Comparison of ENCODE assay signal across 28 cellular contexts in genomic region chr7:37265006-37265405, GRCh38.
A peak's percentile ranks its signal among the peaks of the same experiment; 100 is the strongest.
DNase-seq lines count a peak whose midpoint lies in the region; ATAC-seq lines count a peak whose summit lies in the region.
"Had no signal": no experiment of that assay in that cellular context is flagged by ENCODE, and none has a peak within 500 bp of the region (broad histone marks: within the 10 kb centered on the region; RNA-seq: fewer than 3 reads in every experiment).

No MANE protein-coding gene starts in this region.

- no peaks in the 10 kb centered on the region for H3K27me3 Mint-ChIP-seq in activated CD4-positive, alpha-beta T cell treated with anti-CD3 and anti-CD28 coated beads, Interleukin-2, amount 10 ng/mL, durations not matched to agents 24 days and 14 days
- H3K27me3 Mint-ChIP-seq: activated CD8-positive, alpha-beta T cell treated with anti-CD3 and anti-CD28 coated beads for 36 hours had no signal

- peak; percentile 48 for DNase-seq in activated CD4-positive, alpha-beta T cell treated with anti-CD3 and anti-CD28 coated beads, Interleukin-2, amount 10 ng/mL, durations not matched to agents 24 days and 14 days
- DNase-seq in activated CD4-positive, alpha-beta T cell treated with anti-CD3 and anti-CD28 coated beads, Interleukin-2, amount 50 U/mL, for 48 hours: no peak
- DNase-seq in KBM-7: peak; percentile 56
- DNase-seq in caudate nucleus (lab: John Stamatoyannopoulos, UW): no peak
- DNase-seq in stimulated activated effector memory CD8-positive, alpha-beta T cell treated with anti-CD3 and anti-CD28 coated beads, Interleukin-12 subunit alpha, Interleukin-12 subunit beta, amount 100 ng/mL, for 72 hours (ENCODE audit: low spot score in 2 of 2): no peak
- no peak for DNase-seq in NCI-H1930 (lab: John Stamatoyannopoulos, UW)
- DNase-seq in HT-29 (ENCODE audit: low spot score): no peak
- DNase-seq in middle frontal gyrus (ENCODE audit: extremely low spot score, low spot score): no peak
- DNase-seq: activated CD8-positive, alpha-beta T cell treated with anti-CD3 and anti-CD28 coated beads for 36 hours; adrenal gland; Caco-2; dermis blood vessel endothelial cell; foreskin fibroblast; HFFc6; hippocampal formation; kidney; NCI-H1092 treated with DMSO at 0.1 percent for 48 hours; NCI-H2081 treated with DMSO at 0.1 percent for 48 hours; NCI-H510A; stimulated activated CD4-positive, alpha-beta T cell treated with anti-CD3 and anti-CD28 coated beads, Interleukin-2, amount 100 ng/mL, for 48 hours had no signal

- H3K27ac Mint-ChIP-seq in activated CD4-positive, alpha-beta T cell treated with anti-CD3 and anti-CD28 coated beads, Interleukin-2, amount 10 ng/mL, durations not matched to agents 24 days and 14 days: peak overlapping the region; percentile 2
- H3K27ac Mint-ChIP-seq in stimulated activated effector memory CD8-positive, alpha-beta T cell treated with anti-CD3 and anti-CD28 coated beads, Interleukin-12 subunit alpha, Interleukin-12 subunit beta, amount 100 ng/mL, for 72 hours: peak overlapping the region; percentile 71
- H3K27ac Mint-ChIP-seq: activated CD8-positive, alpha-beta T cell treated with anti-CD3 and anti-CD28 coated beads for 36 hours; HFFc6; nephron had no signal

- in situ Hi-C loops in KBM-7 (cut with MboI; ENCODE audit: low pct_unique_long_range_greater_than_20kb, low sequenced_read_pairs): no loop called here

- no peak overlapping the region for H3K4me3 Mint-ChIP-seq in activated CD4-positive, alpha-beta T cell treated with anti-CD3 and anti-CD28 coated beads, Interleukin-2, amount 10 ng/mL, durations not matched to agents 24 days and 14 days
- H3K4me3 Mint-ChIP-seq in stimulated activated effector memory CD8-positive, alpha-beta T cell treated with anti-CD3 and anti-CD28 coated beads, Interleukin-12 subunit alpha, Interleukin-12 subunit beta, amount 100 ng/mL, for 72 hours: no peak overlapping the region
- H3K4me3 Mint-ChIP-seq: activated CD8-positive, alpha-beta T cell treated with anti-CD3 and anti-CD28 coated beads for 36 hours; HFFc6; nephron had no signal

- intact Hi-C loops in activated CD4-positive, alpha-beta T cell treated with anti-CD3 and anti-CD28 coated beads, Interleukin-2, amount 10 ng/mL, durations not matched to agents 24 days and 14 days (cut with micrococcal nuclease): no loop called here

- ATAC-seq in stimulated activated effector memory CD8-positive, alpha-beta T cell treated with anti-CD3 and anti-CD28 coated beads, Interleukin-12 subunit alpha, Interleukin-12 subunit beta, amount 100 ng/mL, for 72 hours: no peak
- ATAC-seq: activated CD8-positive, alpha-beta T cell treated with anti-CD3 and anti-CD28 coated beads for 36 hours had no signal

- peaks cover 16% of the 10 kb centered on the region for H3K36me3 Mint-ChIP-seq in activated CD4-positive, alpha-beta T cell treated with anti-CD3 and anti-CD28 coated beads, Interleukin-2, amount 10 ng/mL, durations not matched to agents 24 days and 14 days (ENCODE audit: low read depth)
- peaks cover 13% of the 10 kb centered on the region for H3K36me3 Mint-ChIP-seq in stimulated activated effector memory CD8-positive, alpha-beta T cell treated with anti-CD3 and anti-CD28 coated beads, Interleukin-12 subunit alpha, Interleukin-12 subunit beta, amount 100 ng/mL, for 72 hours

- peaks cover 17% of the 10 kb centered on the region for H3K4me1 Mint-ChIP-seq in activated CD4-positive, alpha-beta T cell treated with anti-CD3 and anti-CD28 coated beads, Interleukin-2, amount 10 ng/mL, durations not matched to agents 24 days and 14 days
- H3K4me1 Mint-ChIP-seq in stimulated activated effector memory CD8-positive, alpha-beta T cell treated with anti-CD3 and anti-CD28 coated beads, Interleukin-12 subunit alpha, Interleukin-12 subunit beta, amount 100 ng/mL, for 72 hours: peaks cover 20% of the 10 kb centered on the region

- no peaks in the 10 kb centered on the region for H3K9me3 Mint-ChIP-seq in activated CD4-positive, alpha-beta T cell treated with anti-CD3 and anti-CD28 coated beads, Interleukin-2, amount 10 ng/mL, durations not matched to agents 24 days and 14 days
- no peaks in the 10 kb centered on the region for H3K9me3 Mint-ChIP-seq in stimulated activated effector memory CD8-positive, alpha-beta T cell treated with anti-CD3 and anti-CD28 coated beads, Interleukin-12 subunit alpha, Interleukin-12 subunit beta, amount 100 ng/mL, for 72 hours
- H3K9me3 Mint-ChIP-seq: activated CD8-positive, alpha-beta T cell treated with anti-CD3 and anti-CD28 coated beads for 36 hours; nephron had no signal

- H3K27ac ChIP-seq in caudate nucleus (ENCODE audit: low read depth, low read length): peak overlapping the region; percentile 2
- H3K27ac ChIP-seq: adrenal gland, breast epithelium, epithelial cell of prostate, KMS-11, prostate gland, RWPE1, skin epidermis, VCaP had no signal

Comparison
In these comparisons a context has a peak if more than half of its experiments do, and no peak if none do; other contexts are left out.
1. DNase-seq: peak in activated CD4-positive, alpha-beta T cell treated with anti-CD3 and anti-CD28 coated beads, Interleukin-2, amount 10 ng/mL, durations not matched to agents 24 days and 14 days (single experiment) and KBM-7 (single experiment); none in activated CD4-positive, alpha-beta T cell treated with anti-CD3 and anti-CD28 coated beads, Interleukin-2, amount 50 U/mL, for 48 hours (0 of 2), caudate nucleus (0 of 61), stimulated activated effector memory CD8-positive, alpha-beta T cell treated with anti-CD3 and anti-CD28 coated beads, Interleukin-12 subunit alpha, Interleukin-12 subunit beta, amount 100 ng/mL, for 72 hours (0 of 2), NCI-H1930 (0 of 2), HT-29 (single experiment) and middle frontal gyrus (single experiment).